8 cellular contexts compared by ENCODE assay signal in genomic region chr1:143804707-143805356, GRCh38.
DNase-seq lines count a peak whose midpoint lies in the region; ATAC-seq and TF ChIP-seq lines count a peak whose summit lies in the region.
"Not testable (repeated sequence)": the region's sequence is repeated elsewhere in the genome, so short reads cannot be mapped to it uniquely, and the experiment has no call there.

No MANE protein-coding gene starts in this region.

- POLR2A ChIA-PET in IMR-90 (lab: Charles Lee; ENCODE audit: unreplicated experiment); WTC11 (lab: Charles Lee): not testable (repeated sequence)

- CTCF ChIA-PET in IMR-90 (lab: Yijun Ruan, JAX); WTC11 (lab: Charles Lee): not testable (repeated sequence)

- not testable (repeated sequence) for TF ChIP-seq EP300 in upper lobe of left lung (IDR thresholded peaks at IDR 0.05)

- in situ Hi-C loops in IMR-90 (cut with MboI; ENCODE audit: low sequenced_read_pairs); brain microvascular endothelial cell (cut with HindIII; ENCODE audit: low pct_ligation_motif_present, low sequenced_read_pairs): not testable (repeated sequence)

- H3K4me3 ChIP-seq in IMR-90 (ENCODE audit: insufficient read depth, low read depth, low read length) (peak overlapping the region; percentile 32; the same call in 1 of the 2 replicates), brain microvascular endothelial cell (ENCODE audit: low read depth, low read length) (peak overlapping the region; percentile 35), iPS-20b (ENCODE audit: low read length) (peak overlapping the region; percentile 81; the same call in 1 of the 2 replicates)
- not testable (repeated sequence) for H3K4me3 ChIP-seq in upper lobe of left lung

- not testable (repeated sequence) for H3K36me3 ChIP-seq in IMR-90 (ENCODE audit: control insufficient read depth, insufficient read depth, low read length); brain microvascular endothelial cell (replicated peaks); iPS-20b (ENCODE audit: insufficient read depth, low read depth, low read length); upper lobe of left lung

- H3K56ac ChIP-seq in IMR-90 (ENCODE audit: extremely low read depth, insufficient read depth, low read length): not testable (repeated sequence)

- H2BK15ac ChIP-seq in IMR-90 (ENCODE audit: low read depth, low read length): not testable (repeated sequence)

- H3K9me3 Mint-ChIP-seq in CD14-positive monocyte; WTC11; natural killer cell treated with Interleukin-12 subunit alpha and Interleukin-12 subunit beta and Interleukin-15 and Interleukin-18, amount 100 ng/mL, for 72 hours: not testable (repeated sequence)

- H3K14ac ChIP-seq in IMR-90 (replicated peaks; ENCODE audit: low read depth, low read length): not testable (repeated sequence)

- no CpG with 5 or more reads among the region's 16 CpGs for WGBS in IMR-90 (ENCODE audit: extremely low coverage in 2 of 2, insufficient read length in 1 of 2), 2 experiments
- 10 to 22% methylated on average over 7 to 10 of the region's 16 CpGs for WGBS in upper lobe of left lung, 2 donors

- ATAC-seq in IMR-90 (ENCODE audit: low read depth): peak; percentile 16
- peak; percentile 24 for ATAC-seq in WTC11
- peak; percentile 54 for ATAC-seq in foreskin keratinocyte
- ATAC-seq in natural killer cell treated with Interleukin-12 subunit alpha and Interleukin-12 subunit beta and Interleukin-15 and Interleukin-18, amount 100 ng/mL, for 72 hours: not testable (repeated sequence)
- ATAC-seq in upper lobe of left lung (ENCODE audit: low FRiP score in 2 of 2): peak; percentile 38 to 48

- not testable (repeated sequence) for H2BK120ac ChIP-seq in IMR-90 (ENCODE audit: low read depth, low read length)

- not testable (repeated sequence) for DNase-seq in CD14-positive monocyte (ENCODE audit: low spot score); IMR-90; WTC11 (ENCODE audit: low spot score); brain microvascular endothelial cell; foreskin keratinocyte; upper lobe of left lung
- DNase-seq in natural killer cell treated with Interleukin-12 subunit alpha and Interleukin-12 subunit beta and Interleukin-15 and Interleukin-18, amount 100 ng/mL, for 72 hours (ENCODE audit: low spot score): peak; percentile 5

- H2BK20ac ChIP-seq in IMR-90 (ENCODE audit: low read depth, low read length): not testable (repeated sequence)

- TF ChIP-seq RAD21 in IMR-90 (IDR thresholded peaks at IDR 0.05; ENCODE audit: low read length): not testable (repeated sequence)

- H3K4me3 Mint-ChIP-seq in CD14-positive monocyte: peak overlapping the region; percentile 80 to 81
- peak overlapping the region; percentile 67 for H3K4me3 Mint-ChIP-seq in WTC11
- H3K4me3 Mint-ChIP-seq in natural killer cell treated with Interleukin-12 subunit alpha and Interleukin-12 subunit beta and Interleukin-15 and Interleukin-18, amount 100 ng/mL, for 72 hours: not testable (repeated sequence)

- not testable (repeated sequence) for H3K9me3 ChIP-seq in IMR-90 (ENCODE audit: control insufficient read depth, insufficient read depth, low read length); iPS-20b (ENCODE audit: insufficient read depth, low read depth, low read length); upper lobe of left lung

- H3K27me3 Mint-ChIP-seq in CD14-positive monocyte (ENCODE audit: low read depth in 3 of 3); WTC11 (ENCODE audit: low read depth); natural killer cell treated with Interleukin-12 subunit alpha and Interleukin-12 subunit beta and Interleukin-15 and Interleukin-18, amount 100 ng/mL, for 72 hours: not testable (repeated sequence)

- TF ChIP-seq POLR2A in IMR-90 (IDR thresholded peaks at IDR 0.05; ENCODE audit: low read depth, low read length); upper lobe of left lung (IDR thresholded peaks at IDR 0.05): not testable (repeated sequence)

- not testable (repeated sequence) for H2BK5ac ChIP-seq in IMR-90 (ENCODE audit: low read depth, low read length, poor library complexity, severe bottlenecking)

- not testable (repeated sequence) for H4K20me1 ChIP-seq in IMR-90 (ENCODE audit: insufficient read depth, low read length)

- not testable (repeated sequence) for H3K23ac ChIP-seq in IMR-90 (ENCODE audit: low read depth, low read length)

- not testable (repeated sequence) for TF ChIP-seq CTCF in CD14-positive monocyte (IDR thresholded peaks at IDR 0.05); IMR-90 (conservative IDR thresholded peaks at IDR 0.05; ENCODE audit: low read depth, low read length); WTC11 (IDR thresholded peaks at IDR 0.05); brain microvascular endothelial cell (IDR thresholded peaks at IDR 0.05; ENCODE audit: low read depth, low read length, missing control alignments); foreskin keratinocyte (conservative IDR thresholded peaks at IDR 0.05); upper lobe of left lung (IDR thresholded peaks at IDR 0.05)

- H3K27ac ChIP-seq in IMR-90 (ENCODE audit: insufficient read depth, low read length); brain microvascular endothelial cell; foreskin keratinocyte; iPS-20b (ENCODE audit: low read length); upper lobe of left lung: not testable (repeated sequence)

- not testable (repeated sequence) for H3K4me1 ChIP-seq in IMR-90 (ENCODE audit: control insufficient read depth, insufficient read depth, low read length); foreskin keratinocyte; iPS-20b (ENCODE audit: insufficient read depth, low read length); upper lobe of left lung

- H3K27me3 ChIP-seq in IMR-90 (ENCODE audit: control insufficient read depth, insufficient read depth, low read length); brain microvascular endothelial cell (replicated peaks); foreskin keratinocyte; iPS-20b (ENCODE audit: insufficient read depth, low read length); upper lobe of left lung: not testable (repeated sequence)

- not testable (repeated sequence) for H3K27ac Mint-ChIP-seq in CD14-positive monocyte; WTC11; natural killer cell treated with Interleukin-12 subunit alpha and Interleukin-12 subunit beta and Interleukin-15 and Interleukin-18, amount 100 ng/mL, for 72 hours

- H3K4me2 ChIP-seq in IMR-90 (ENCODE audit: low read depth, low read length): peak overlapping the region; percentile 45

- H4K91ac ChIP-seq in IMR-90 (ENCODE audit: insufficient read depth, low read depth, low read length): not testable (repeated sequence)

- H4K8ac ChIP-seq in IMR-90 (ENCODE audit: low read depth in 2 of 2, low read length in 2 of 2): not testable (repeated sequence)

- not testable (repeated sequence) for H3K4ac ChIP-seq in IMR-90 (ENCODE audit: low read depth, low read length)

- H2AK9ac ChIP-seq in IMR-90 (replicated peaks; ENCODE audit: low read depth, low read length, poor library complexity): not testable (repeated sequence)

- not testable (repeated sequence) for H3K18ac ChIP-seq in IMR-90 (ENCODE audit: low read depth, low read length)

- not testable (repeated sequence) for H3K4me1 Mint-ChIP-seq in CD14-positive monocyte; WTC11; natural killer cell treated with Interleukin-12 subunit alpha and Interleukin-12 subunit beta and Interleukin-15 and Interleukin-18, amount 100 ng/mL, for 72 hours (ENCODE audit: low read depth in 2 of 2)

- intact Hi-C loops in CD14-positive monocyte (cut with micrococcal nuclease); IMR-90 (cut with micrococcal nuclease): not testable (repeated sequence)

- BruUV-seq in IMR-90 (replicated peaks; lab: Mats Ljungman, UMichigan): not testable (repeated sequence)

- not testable (repeated sequence) for H3K79me1 ChIP-seq in IMR-90 (ENCODE audit: low read depth in 1 of 2, low read length in 2 of 2)

- H2AFZ ChIP-seq in IMR-90 (replicated peaks; ENCODE audit: low read length, poor library complexity): not testable (repeated sequence)

- not testable (repeated sequence) for H3K36me3 Mint-ChIP-seq in CD14-positive monocyte; WTC11; natural killer cell treated with Interleukin-12 subunit alpha and Interleukin-12 subunit beta and Interleukin-15 and Interleukin-18, amount 100 ng/mL, for 72 hours

- not testable (repeated sequence) for H2AK5ac ChIP-seq in IMR-90 (ENCODE audit: low read depth, low read length)

- dilution Hi-C loops in IMR-90 (cut with HindIII; ENCODE audit: low sequenced_read_pairs, unreplicated experiment): not testable (repeated sequence)

- not testable (repeated sequence) for H3K9me1 ChIP-seq in IMR-90 (ENCODE audit: insufficient read depth, low read length)

- not testable (repeated sequence) for H4K5ac ChIP-seq in IMR-90 (ENCODE audit: low read depth, low read length)

- H3K9ac ChIP-seq in IMR-90 (ENCODE audit: low read depth, low read length); iPS-20b (ENCODE audit: low read depth, low read length): not testable (repeated sequence)
